Comparison of ENCODE assay signal across 2 cellular contexts in genomic region chr3:45031531-45031930, GRCh38.
A peak's percentile ranks its signal among the peaks of the same experiment; 100 is the strongest.
TF ChIP-seq lines count a peak whose summit lies in the region.

No MANE protein-coding gene starts in this region.

TF ChIP-seq in Ishikawa, 13 proteins besides CTCF, POLR2A, EP300 and RAD21:
- TF ChIP-seq FOXM1 (IDR thresholded peaks at IDR 0.05; ENCODE audit: borderline replicate concordance, low read depth) = no peak
- TF ChIP-seq REST (IDR thresholded peaks at IDR 0.05; ENCODE audit: low read depth) = no peak
- TF ChIP-seq CREB1 (IDR thresholded peaks at IDR 0.05; ENCODE audit: low read depth) = no peak
- peak; percentile 35; the same call in 1 of the 2 replicates for TF ChIP-seq TEAD4 (IDR thresholded peaks at IDR 0.05)
- no peak for TF ChIP-seq YY1 (IDR thresholded peaks at IDR 0.05; ENCODE audit: low read depth)
- no peak for TF ChIP-seq CEBPB (IDR thresholded peaks at IDR 0.05)
TF ChIP-seq in Ishikawa: peak in this region for 1.

TF ChIP-seq in K562, 482 proteins besides CTCF, POLR2A, EP300 and RAD21:
- TF ChIP-seq ZNF780A (CRISPR knock-in tag; IDR thresholded peaks at IDR 0.05) (no peak), MAX (CRISPR knock-in tag; IDR thresholded peaks at IDR 0.05) (no peak), ZNF274 (IDR thresholded peaks at IDR 0.05; ENCODE audit: borderline replicate concordance, low read depth, low read length) (no peak), TRIM25 (IDR thresholded peaks at IDR 0.05; ENCODE audit: borderline replicate concordance) (no peak), NEUROD1 (IDR thresholded peaks at IDR 0.05; ENCODE audit: borderline replicate concordance, low read depth, low read length, partially characterized antibody) (no peak), ELF4 (CRISPR knock-in tag; IDR thresholded peaks at IDR 0.05) (no peak), NR2F6 (CRISPR knock-in tag; IDR thresholded peaks at IDR 0.05) (no peak), ZNF134 (CRISPR knock-in tag; conservative IDR thresholded peaks at IDR 0.05) (no peak), MBD1 (CRISPR knock-in tag; IDR thresholded peaks at IDR 0.05) (no peak), GTF2B (IDR thresholded peaks at IDR 0.05; ENCODE audit: extremely low read depth, insufficient read length) (no peak), EHMT2 (IDR thresholded peaks at IDR 0.05) (no peak), ZNF407 (IDR thresholded peaks at IDR 0.05; ENCODE audit: low read depth) (no peak), ZNF311 (CRISPR knock-in tag; IDR thresholded peaks at IDR 0.05) (no peak), ZBTB12 (CRISPR knock-in tag; IDR thresholded peaks at IDR 0.05) (no peak), AFF4 (CRISPR knock-in tag; IDR thresholded peaks at IDR 0.05) (no peak), NFYB (IDR thresholded peaks at IDR 0.05; ENCODE audit: extremely low read depth, insufficient read length) (no peak), ZNF133 (CRISPR knock-in tag; IDR thresholded peaks at IDR 0.05) (no peak), ARID3A (IDR thresholded peaks at IDR 0.05; ENCODE audit: borderline replicate concordance, low read depth, low read length) (no peak)
- TF ChIP-seq, protein P1, sequence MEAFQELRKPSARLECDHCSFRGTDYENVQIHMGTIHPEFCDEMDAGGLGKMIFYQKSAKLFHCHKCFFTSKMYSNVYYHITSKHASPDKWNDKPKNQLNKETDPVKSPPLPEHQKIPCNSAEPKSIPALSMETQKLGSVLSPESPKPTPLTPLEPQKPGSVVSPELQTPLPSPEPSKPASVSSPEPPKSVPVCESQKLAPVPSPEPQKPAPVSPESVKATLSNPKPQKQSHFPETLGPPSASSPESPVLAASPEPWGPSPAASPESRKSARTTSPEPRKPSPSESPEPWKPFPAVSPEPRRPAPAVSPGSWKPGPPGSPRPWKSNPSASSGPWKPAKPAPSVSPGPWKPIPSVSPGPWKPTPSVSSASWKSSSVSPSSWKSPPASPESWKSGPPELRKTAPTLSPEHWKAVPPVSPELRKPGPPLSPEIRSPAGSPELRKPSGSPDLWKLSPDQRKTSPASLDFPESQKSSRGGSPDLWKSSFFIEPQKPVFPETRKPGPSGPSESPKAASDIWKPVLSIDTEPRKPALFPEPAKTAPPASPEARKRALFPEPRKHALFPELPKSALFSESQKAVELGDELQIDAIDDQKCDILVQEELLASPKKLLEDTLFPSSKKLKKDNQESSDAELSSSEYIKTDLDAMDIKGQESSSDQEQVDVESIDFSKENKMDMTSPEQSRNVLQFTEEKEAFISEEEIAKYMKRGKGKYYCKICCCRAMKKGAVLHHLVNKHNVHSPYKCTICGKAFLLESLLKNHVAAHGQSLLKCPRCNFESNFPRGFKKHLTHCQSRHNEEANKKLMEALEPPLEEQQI (IDR thresholded peaks at IDR 0.05) = no peak
- TF ChIP-seq, protein P2, sequence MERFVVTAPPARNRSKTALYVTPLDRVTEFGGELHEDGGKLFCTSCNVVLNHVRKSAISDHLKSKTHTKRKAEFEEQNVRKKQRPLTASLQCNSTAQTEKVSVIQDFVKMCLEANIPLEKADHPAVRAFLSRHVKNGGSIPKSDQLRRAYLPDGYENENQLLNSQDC (CRISPR knock-in tag; IDR thresholded peaks at IDR 0.05) = no peak
